ENCODE assay signal across 25 cellular contexts in the genomic region with DNA sequence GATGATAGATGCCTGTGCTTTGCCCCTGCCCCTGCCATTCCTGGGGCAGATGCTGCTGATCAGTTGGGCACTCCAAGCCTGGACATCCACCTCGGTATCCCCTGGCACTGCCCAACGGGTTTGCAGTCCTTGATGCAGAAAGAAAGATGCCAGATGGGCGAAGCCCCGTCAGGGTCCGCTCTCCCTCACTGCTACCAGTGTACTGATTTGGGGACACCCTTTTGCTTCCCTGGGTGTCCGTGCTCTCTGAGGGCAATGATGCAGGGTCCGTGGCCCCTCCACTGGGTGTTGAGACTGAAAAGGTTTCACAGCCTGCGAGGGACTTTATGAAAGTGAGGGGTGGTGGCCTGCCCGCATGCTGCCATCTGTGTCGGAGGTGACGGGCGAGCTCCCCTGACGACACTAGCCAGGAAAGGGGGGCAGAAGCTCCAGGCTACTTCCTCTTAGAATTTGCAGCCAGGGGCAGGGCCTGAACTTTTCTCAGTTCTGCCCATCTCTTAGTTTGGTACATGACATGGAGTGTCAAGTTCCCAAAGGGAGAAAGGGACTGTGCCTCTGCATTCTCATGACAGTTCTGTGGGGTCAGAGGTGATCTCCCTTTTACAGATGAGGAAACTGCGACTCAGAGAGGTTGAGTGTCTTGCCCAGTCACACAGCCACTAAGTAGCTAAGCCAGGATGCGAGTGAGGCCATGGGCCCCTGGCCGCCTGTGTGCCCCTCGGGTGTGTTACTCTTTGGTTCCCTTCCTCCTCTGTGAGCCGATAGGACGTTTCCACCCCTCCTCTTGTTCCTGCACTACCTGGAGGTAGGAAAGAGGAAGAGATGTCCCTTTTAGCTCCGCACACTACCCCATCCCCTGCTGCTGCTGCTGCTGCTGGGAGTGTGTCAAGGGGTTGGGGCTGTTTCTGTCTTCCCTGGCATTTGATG.
DNase-seq lines count a peak whose midpoint lies in the region; ATAC-seq and TF ChIP-seq lines count a peak whose summit lies in the region.
"Had no signal": no experiment of that assay in that cellular context is flagged by ENCODE, and none has a peak within 500 bp of the region (broad histone marks: within the 10 kb centered on the region; RNA-seq: fewer than 3 reads in every experiment).

No MANE protein-coding gene starts in this region.

- H3K9ac ChIP-seq in stomach smooth muscle (ENCODE audit: low read length in 2 of 2), result no peak overlapping the region

- H3K27ac ChIP-seq in stomach smooth muscle (ENCODE audit: low read length) (peak overlapping the region; percentile 24), PC-9 (no peak overlapping the region)
- H3K27ac ChIP-seq: colonic mucosa, SJSA1, uterus had no signal

- H2AFZ ChIP-seq in PC-9, result no peak overlapping the region

- POLR2A ChIA-PET in activated CD4-positive, alpha-beta memory T cell treated with anti-CD3 and anti-CD28 coated beads for 36 hours (lab: Charles Lee), result no interaction called here
- POLR2A ChIA-PET in PC-9 (lab: Charles Lee; ENCODE audit: unreplicated experiment), result no interaction called here

- H3K36me3 Mint-ChIP-seq in activated naive CD4-positive, alpha-beta T cell treated with anti-CD3 and anti-CD28 coated beads for 36 hours (ENCODE audit: low read depth), result peaks cover 14% of the 10 kb centered on the region
- H3K36me3 Mint-ChIP-seq in activated naive CD4-positive, alpha-beta T cell treated with anti-CD3 and anti-CD28 coated beads, Interleukin-2, amount 10 ng/mL, durations not matched to agents 7 days and 5 days, result peaks cover 15% of the 10 kb centered on the region
- H3K36me3 Mint-ChIP-seq in activated CD4-positive, alpha-beta memory T cell treated with anti-CD3 and anti-CD28 coated beads for 36 hours, result peaks cover 10% of the 10 kb centered on the region
- peaks cover 16% of the 10 kb centered on the region for H3K36me3 Mint-ChIP-seq in memory B cell
- H3K36me3 Mint-ChIP-seq: activated naive CD4-positive, alpha-beta T cell treated with anti-CD3 and anti-CD28 coated beads, Interleukin-2, amount 50 U/mL, for 72 hours had no signal

- no peak for TF ChIP-seq CTCF in PC-9 (conservative IDR thresholded peaks at IDR 0.05)

- H3F3A ChIP-seq in PC-9 (ENCODE audit: insufficient read depth, low read depth), result peaks cover 15% of the 10 kb centered on the region; the same call in 1 of the 2 replicates

- no peaks in the 10 kb centered on the region for H3K79me2 ChIP-seq in PC-9 (ENCODE audit: low read depth)

- peak; percentile 87 for ATAC-seq in memory B cell (ENCODE audit: low read depth)
- ATAC-seq: lower lobe of right lung, Panc1 had no signal

- peaks cover 20% of the 10 kb centered on the region for H3K4me1 Mint-ChIP-seq in activated naive CD4-positive, alpha-beta T cell treated with anti-CD3 and anti-CD28 coated beads for 36 hours (ENCODE audit: low read depth)
- peaks cover 23% of the 10 kb centered on the region for H3K4me1 Mint-ChIP-seq in activated naive CD4-positive, alpha-beta T cell treated with anti-CD3 and anti-CD28 coated beads, Interleukin-2, amount 10 ng/mL, durations not matched to agents 7 days and 5 days
- H3K4me1 Mint-ChIP-seq in activated CD4-positive, alpha-beta memory T cell treated with anti-CD3 and anti-CD28 coated beads for 36 hours (ENCODE audit: low read depth), result peaks cover 33% of the 10 kb centered on the region
- peaks cover 7% of the 10 kb centered on the region for H3K4me1 Mint-ChIP-seq in memory B cell

- H4K20me1 ChIP-seq in PC-9 (ENCODE audit: insufficient read depth), result no peaks in the 10 kb centered on the region

- H3K4me3 Mint-ChIP-seq in activated naive CD4-positive, alpha-beta T cell treated with anti-CD3 and anti-CD28 coated beads for 36 hours, result no peak overlapping the region
- H3K4me3 Mint-ChIP-seq in activated naive CD4-positive, alpha-beta T cell treated with anti-CD3 and anti-CD28 coated beads, Interleukin-2, amount 10 ng/mL, durations not matched to agents 7 days and 5 days, result no peak overlapping the region
- H3K4me3 Mint-ChIP-seq in activated CD4-positive, alpha-beta memory T cell treated with anti-CD3 and anti-CD28 coated beads for 36 hours, result no peak overlapping the region
- H3K4me3 Mint-ChIP-seq in memory B cell, result no peak overlapping the region
- H3K4me3 Mint-ChIP-seq: CD4-positive, CD25-positive, alpha-beta regulatory T cell; T-helper 2 cell treated with Interferon-gamma antibody and Interleukin-4, amounts not matched to agents 5 μg/mL and 100 μg/mL, for 36 hours had no signal

- peak overlapping the region; percentile 32 for H3K27ac Mint-ChIP-seq in activated naive CD4-positive, alpha-beta T cell treated with anti-CD3 and anti-CD28 coated beads for 36 hours
- no peak overlapping the region for H3K27ac Mint-ChIP-seq in activated naive CD4-positive, alpha-beta T cell treated with anti-CD3 and anti-CD28 coated beads, Interleukin-2, amount 10 ng/mL, durations not matched to agents 7 days and 5 days
- H3K27ac Mint-ChIP-seq in activated CD4-positive, alpha-beta memory T cell treated with anti-CD3 and anti-CD28 coated beads for 36 hours, result peak overlapping the region; percentile 44
- H3K27ac Mint-ChIP-seq in memory B cell, result no peak overlapping the region
- H3K27ac Mint-ChIP-seq: CD4-positive, CD25-positive, alpha-beta regulatory T cell; T-helper 2 cell treated with Interferon-gamma antibody and Interleukin-4, amounts not matched to agents 5 μg/mL and 100 μg/mL, for 36 hours had no signal

- H3K36me3 ChIP-seq in stomach smooth muscle (ENCODE audit: control insufficient read depth in 2 of 2, insufficient read depth in 2 of 2, low read length in 2 of 2) (peaks cover 25 to 37% of the 10 kb centered on the region in 2 donors), PC-9 (ENCODE audit: low read depth) (no peaks in the 10 kb centered on the region)
- H3K36me3 ChIP-seq: HAP-1, uterus had no signal

- H3K27me3 ChIP-seq in stomach smooth muscle (ENCODE audit: control insufficient read depth in 1 of 2, insufficient read depth in 2 of 2, low read length in 2 of 2), result no peaks in the 10 kb centered on the region
- H3K27me3 ChIP-seq in PC-9 (ENCODE audit: insufficient read depth, low read depth), result no peaks in the 10 kb centered on the region
- H3K27me3 ChIP-seq: colonic mucosa, SJSA1, spleen, uterus had no signal

- no peak for DNase-seq in activated naive CD4-positive, alpha-beta T cell treated with anti-CD3 and anti-CD28 coated beads for 36 hours
- DNase-seq in activated naive CD4-positive, alpha-beta T cell treated with anti-CD3 and anti-CD28 coated beads, Interleukin-2, amount 10 ng/mL, durations not matched to agents 7 days and 5 days, result no peak
- peak; percentile 21 for DNase-seq in activated CD4-positive, alpha-beta memory T cell treated with anti-CD3 and anti-CD28 coated beads for 36 hours
- DNase-seq in memory B cell (ENCODE audit: low spot score in 2 of 2) (peak in 1 of 2 donors; percentile 41), DMS79 treated with DMSO at 0.1 percent for 48 hours (lab: John Stamatoyannopoulos, UW) (no peak), SHP77 treated with DMSO at 0.1 percent for 48 hours (lab: John Stamatoyannopoulos, UW) (no peak), PC-9 (no peak)
- DNase-seq: activated CD4-positive, alpha-beta T cell treated with anti-CD3 and anti-CD28 coated beads, Interleukin-2, amount 50 U/mL, for 48 hours; activated T-cell treated with anti-CD3 and anti-CD28 coated beads, Interleukin-2, amount 50 U/mL, for 1 hour; CD4-positive, CD25-positive, alpha-beta regulatory T cell; colonic mucosa; DMS153; lower lobe of right lung; MM.1S; NCI-H510A treated with DMSO at 0.1 percent for 48 hours; retina; spleen; stimulated activated CD4-positive, alpha-beta T cell treated with anti-CD3 and anti-CD28 coated beads, Interleukin-4, amount 100 ng/mL, for 24 hours; uterus had no signal

- CTCF ChIA-PET in activated naive CD4-positive, alpha-beta T cell treated with anti-CD3 and anti-CD28 coated beads for 36 hours (lab: Charles Lee), result interaction anchor here (1.5 to 11.5 kb wide), 2 partner anchors 13 to 100 kb away, joined by 7 to 167 read pairs; a partner anchor contains a TSS
- CTCF ChIA-PET in activated naive CD4-positive, alpha-beta T cell treated with anti-CD3 and anti-CD28 coated beads, Interleukin-2, amount 10 ng/mL, durations not matched to agents 7 days and 5 days (lab: Charles Lee), result interaction anchor here (1.4 to 10.7 kb wide), 2 partner anchors 99 to 320 kb away, joined by 4 to 247 read pairs; a partner anchor contains a TSS
- CTCF ChIA-PET in activated CD4-positive, alpha-beta memory T cell treated with anti-CD3 and anti-CD28 coated beads for 36 hours (lab: Charles Lee), result interaction anchor here (1.2 to 2.3 kb wide), 4 partner anchors 13 to 103 kb away, joined by 4 to 19 read pairs (median 8); no protein-coding TSS in a partner anchor
- CTCF ChIA-PET in PC-9 (lab: Charles Lee), result no interaction called here

- BruUV-seq in PC-9 (replicated peaks; lab: Mats Ljungman, UMichigan), result no TSS peak

- H3K4me2 ChIP-seq in PC-9, result no peak overlapping the region

- H3K9me3 Mint-ChIP-seq in activated naive CD4-positive, alpha-beta T cell treated with anti-CD3 and anti-CD28 coated beads for 36 hours, result no peaks in the 10 kb centered on the region
- no peaks in the 10 kb centered on the region for H3K9me3 Mint-ChIP-seq in activated naive CD4-positive, alpha-beta T cell treated with anti-CD3 and anti-CD28 coated beads, Interleukin-2, amount 10 ng/mL, durations not matched to agents 7 days and 5 days
- no peaks in the 10 kb centered on the region for H3K9me3 Mint-ChIP-seq in activated CD4-positive, alpha-beta memory T cell treated with anti-CD3 and anti-CD28 coated beads for 36 hours
- H3K9me3 Mint-ChIP-seq in memory B cell, result no peaks in the 10 kb centered on the region
- H3K9me3 Mint-ChIP-seq: activated naive CD4-positive, alpha-beta T cell treated with anti-CD3 and anti-CD28 coated beads, Interleukin-2, amount 50 U/mL, for 72 hours; CD4-positive, CD25-positive, alpha-beta regulatory T cell; T-helper 2 cell treated with Interferon-gamma antibody and Interleukin-4, amounts not matched to agents 5 μg/mL and 100 μg/mL, for 36 hours had no signal

- intact Hi-C loops in activated naive CD4-positive, alpha-beta T cell treated with anti-CD3 and anti-CD28 coated beads for 36 hours (cut with micrococcal nuclease), result no loop called here
- intact Hi-C loops in activated CD4-positive, alpha-beta memory T cell treated with anti-CD3 and anti-CD28 coated beads for 36 hours (cut with micrococcal nuclease), result no loop called here
- intact Hi-C loops in PC-9 (cut with micrococcal nuclease; ENCODE audit: unreplicated experiment), result no loop called here

- H3K27me3 Mint-ChIP-seq in activated naive CD4-positive, alpha-beta T cell treated with anti-CD3 and anti-CD28 coated beads for 36 hours (ENCODE audit: low read depth), result no peaks in the 10 kb centered on the region
- H3K27me3 Mint-ChIP-seq in activated naive CD4-positive, alpha-beta T cell treated with anti-CD3 and anti-CD28 coated beads, Interleukin-2, amount 10 ng/mL, durations not matched to agents 7 days and 5 days, result no peaks in the 10 kb centered on the region
- no peaks in the 10 kb centered on the region for H3K27me3 Mint-ChIP-seq in activated CD4-positive, alpha-beta memory T cell treated with anti-CD3 and anti-CD28 coated beads for 36 hours
- peaks cover 3% of the 10 kb centered on the region for H3K27me3 Mint-ChIP-seq in memory B cell
- H3K27me3 Mint-ChIP-seq: CD4-positive, CD25-positive, alpha-beta regulatory T cell had no signal

- H3K4me3 ChIP-seq in stomach smooth muscle (ENCODE audit: low read length in 2 of 2), result no peak overlapping the region
- no peak overlapping the region for H3K4me3 ChIP-seq in PC-9
- H3K4me3 ChIP-seq: colonic mucosa, HAP-1, lower lobe of right lung, SJSA1, spleen, uterus had no signal

- H3K9me2 ChIP-seq in PC-9 (ENCODE audit: insufficient read depth), result no peaks in the 10 kb centered on the region

- H3K4me1 ChIP-seq in stomach smooth muscle (ENCODE audit: control insufficient read depth, insufficient read depth, low read length) (peaks cover 37% of the 10 kb centered on the region), PC-9 (replicated peaks; ENCODE audit: insufficient read depth) (peaks cover 10% of the 10 kb centered on the region; the same call in 1 of the 2 replicates)
- H3K4me1 ChIP-seq: HAP-1, uterus had no signal

- H3K9me3 ChIP-seq in stomach smooth muscle (ENCODE audit: control insufficient read depth in 2 of 2, low read length in 2 of 2) (no peaks in the 10 kb centered on the region), PC-9 (ENCODE audit: insufficient read depth, low read depth) (no peaks in the 10 kb centered on the region)
- H3K9me3 ChIP-seq: colonic mucosa, HAP-1, lower lobe of right lung, SJSA1, spleen, uterus had no signal

Comparison
In these comparisons a context has a peak if more than half of its experiments do, and no peak if none do; other contexts are left out.
1. H3K27ac Mint-ChIP-seq: peak in activated naive CD4-positive, alpha-beta T cell treated with anti-CD3 and anti-CD28 coated beads for 36 hours (single experiment) and activated CD4-positive, alpha-beta memory T cell treated with anti-CD3 and anti-CD28 coated beads for 36 hours (single experiment); none in activated naive CD4-positive, alpha-beta T cell treated with anti-CD3 and anti-CD28 coated beads, Interleukin-2, amount 10 ng/mL, durations not matched to agents 7 days and 5 days (single experiment) and memory B cell (single experiment).